In genomic region chr11:130653838-130654601, GRCh38 we compare ENCODE assay signal across 9 cellular contexts.
DNase-seq lines count a peak whose midpoint lies in the region; ATAC-seq and TF ChIP-seq lines count a peak whose summit lies in the region.
"Had no signal": no experiment of that assay in that cellular context is flagged by ENCODE, and none has a peak within 500 bp of the region (broad histone marks: within the 10 kb centered on the region; RNA-seq: fewer than 3 reads in every experiment).

No MANE protein-coding gene starts in this region.

- H3K27ac Mint-ChIP-seq in CD8-positive, alpha-beta T cell = no peak overlapping the region
- H3K27ac Mint-ChIP-seq: stimulated activated naive CD8-positive, alpha-beta T cell treated with anti-CD3 and anti-CD28 coated beads, Interleukin-15, Interleukin-2, amounts not matched to agents 100 ng/mL and 50 ng/mL, for 24 hours had no signal

- H3K4me1 Mint-ChIP-seq in CD8-positive, alpha-beta T cell (ENCODE audit: low read depth) = no peaks in the 10 kb centered on the region

- H3K4me1 ChIP-seq in BLaER1 treated with 17β-estradiol and CSF1 and Interleukin-3, amounts not matched to agents 10 nM and 100 nM = peaks cover 5 to 43% (median 28%) of the 10 kb centered on the region in 10 experiments
- H3K4me1 ChIP-seq in ascending aorta (peaks cover 14 to 37% of the 10 kb centered on the region in 2 donors), heart left ventricle (peaks cover 2 to 61% (median 30%) of the 10 kb centered on the region in 12 donors), ovary (ENCODE audit: insufficient read depth) (peaks cover 7% of the 10 kb centered on the region)
- H3K4me1 ChIP-seq in CD8-positive, alpha-beta T cell (ENCODE audit: insufficient read depth, low read length) = no peaks in the 10 kb centered on the region

- H3K9me3 Mint-ChIP-seq in CD8-positive, alpha-beta T cell = peaks cover 5% of the 10 kb centered on the region

- H3K27me3 Mint-ChIP-seq in CD8-positive, alpha-beta T cell (ENCODE audit: low read depth) = peaks cover 4% of the 10 kb centered on the region

- POLR2A ChIA-PET in CD8-positive, alpha-beta T cell (lab: Charles Lee) = no interaction called here

- CTCF ChIA-PET in CD8-positive, alpha-beta T cell (lab: Charles Lee) = no interaction called here

- whole genome bisulfite sequencing in heart left ventricle, 4 donors = 16 to 24% (median 23%) methylated on average over 5 of the region's 5 CpGs
- 4 to 15% (median 8%) methylated on average over 5 of the region's 5 CpGs for WGBS in ovary, 3 donors

- DNase-seq in ascending aorta (ENCODE audit: low spot score in 2 of 2) (peak in 1 of 2 donors; percentile 89), heart left ventricle (peak; percentile 82 to 94 (median 84)), ovary (peak in 4 of 5 donors; percentile 36 to 80 (median 44)), GM19238 (ENCODE audit: insufficient read length, low spot score) (no peak)
- no peak for DNase-seq in CD8-positive, alpha-beta T cell

- TF ChIP-seq POLR2A in heart left ventricle (IDR thresholded peaks at IDR 0.05) (no peak), ovary (IDR thresholded peaks at IDR 0.05) (no peak)

- H3K27me3 ChIP-seq in BLaER1 treated with 17β-estradiol and CSF1 and Interleukin-3, amounts not matched to agents 10 nM and 100 nM = no peaks in the 10 kb centered on the region
- H3K27me3 ChIP-seq in ascending aorta = no peaks in the 10 kb centered on the region
- no peaks in the 10 kb centered on the region for H3K27me3 ChIP-seq in heart left ventricle
- H3K27me3 ChIP-seq in ovary = no peaks in the 10 kb centered on the region
- H3K27me3 ChIP-seq in CD8-positive, alpha-beta T cell (ENCODE audit: insufficient read depth, low read length) = no peaks in the 10 kb centered on the region

- TF ChIP-seq CTCF in ascending aorta (IDR thresholded peaks at IDR 0.05) (no peak), heart left ventricle (IDR thresholded peaks at IDR 0.05) (no peak), ovary (IDR thresholded peaks at IDR 0.05) (no peak)
- no peak for TF ChIP-seq CTCF in CD8-positive, alpha-beta T cell (IDR thresholded peaks at IDR 0.05)

- intact Hi-C loops in ascending aorta (cut with DNase I) = loop anchor here (1.0 kb wide), 2 partner anchors 21 to 44 kb away; no protein-coding TSS in a partner anchor
- intact Hi-C loops in heart left ventricle (cut with DNase I) = loop anchor here in 6 of 10 donors (2.0 to 10.0 kb wide), 11 partner anchors 23 to 207 kb away; partner anchors contain the start of gene ADAMTS15 (in 1 of the 6)
- intact Hi-C loops in ovary (cut with DNase I) = no loop called here
- intact Hi-C loops in CD8-positive, alpha-beta T cell (cut with DNase I, micrococcal nuclease) = no loop called here

- no peaks in the 10 kb centered on the region for H3K36me3 ChIP-seq in BLaER1 treated with 17β-estradiol and CSF1 and Interleukin-3, amounts not matched to agents 10 nM and 100 nM
- H3K36me3 ChIP-seq in ascending aorta = no peaks in the 10 kb centered on the region
- H3K36me3 ChIP-seq in heart left ventricle = no peaks in the 10 kb centered on the region
- H3K36me3 ChIP-seq in ovary = no peaks in the 10 kb centered on the region
- no peaks in the 10 kb centered on the region for H3K36me3 ChIP-seq in CD8-positive, alpha-beta T cell (ENCODE audit: insufficient read depth, low read length)

- H3K36me3 Mint-ChIP-seq in CD8-positive, alpha-beta T cell = no peaks in the 10 kb centered on the region

- H3K4me3 ChIP-seq in BLaER1 treated with 17β-estradiol and CSF1 and Interleukin-3, amounts not matched to agents 10 nM and 100 nM = no peak overlapping the region
- no peak overlapping the region for H3K4me3 ChIP-seq in ascending aorta
- no peak overlapping the region for H3K4me3 ChIP-seq in heart left ventricle
- H3K4me3 ChIP-seq in ovary = no peak overlapping the region
- H3K4me3 ChIP-seq in CD8-positive, alpha-beta T cell (ENCODE audit: low read depth, low read length) = no peak overlapping the region

- peak overlapping the region; percentile 12 to 68 (median 49); a peak in 20 of 22 replicates for H3K4me2 ChIP-seq in BLaER1 treated with 17β-estradiol and CSF1 and Interleukin-3, amounts not matched to agents 10 nM and 100 nM

- peaks cover 16 to 32% (median 23%) of the 10 kb centered on the region in 11 experiments; a peak in 21 of 22 replicates for H3K9me3 ChIP-seq in BLaER1 treated with 17β-estradiol and CSF1 and Interleukin-3, amounts not matched to agents 10 nM and 100 nM (replicated peaks in 1 of 11)
- H3K9me3 ChIP-seq in ascending aorta (peaks cover 0 to 6% of the 10 kb centered on the region in 2 donors), heart left ventricle (peaks cover 0 to 16% (median 1%) of the 10 kb centered on the region in 12 donors), ovary (no peaks in the 10 kb centered on the region)
- H3K9me3 ChIP-seq in CD8-positive, alpha-beta T cell (ENCODE audit: low read length) = no peaks in the 10 kb centered on the region

- ATAC-seq in heart left ventricle (peak; percentile 98), HG02840 (IDR thresholded peaks at IDR 0.05; ENCODE audit: low FRiP score, unreplicated experiment) (no peak), GM19397 (IDR thresholded peaks at IDR 0.05; ENCODE audit: unreplicated experiment) (no peak)
- ATAC-seq in CD8-positive, alpha-beta T cell = no peak

- H3K27ac ChIP-seq in BLaER1 treated with 17β-estradiol and CSF1 and Interleukin-3, amounts not matched to agents 10 nM and 100 nM = no peak overlapping the region
- H3K27ac ChIP-seq in ascending aorta (peak overlapping the region; percentile 74 to 80), heart left ventricle (peak overlapping the region; percentile 44 to 87 (median 72)), ovary (no peak overlapping the region)
- H3K27ac ChIP-seq in CD8-positive, alpha-beta T cell (ENCODE audit: low read depth, low read length) = no peak overlapping the region

- H4K20me1 ChIP-seq in BLaER1 treated with 17β-estradiol and CSF1 and Interleukin-3, amounts not matched to agents 10 nM and 100 nM = no peaks in the 10 kb centered on the region

- H3K4me3 Mint-ChIP-seq in CD8-positive, alpha-beta T cell = no peak overlapping the region
- H3K4me3 Mint-ChIP-seq: stimulated activated naive CD8-positive, alpha-beta T cell treated with anti-CD3 and anti-CD28 coated beads, Interleukin-15, Interleukin-2, amounts not matched to agents 100 ng/mL and 50 ng/mL, for 24 hours had no signal

- TF ChIP-seq EP300 in ovary (IDR thresholded peaks at IDR 0.05) = no peak

- no peak overlapping the region for H3K9ac ChIP-seq in BLaER1 treated with 17β-estradiol and CSF1 and Interleukin-3, amounts not matched to agents 10 nM and 100 nM

Comparison
In these comparisons a context has a peak if more than half of its experiments do, and no peak if none do; other contexts are left out.
1. H3K27ac ChIP-seq: peak in ascending aorta (2 of 2) and heart left ventricle (12 of 12); none in BLaER1 treated with 17β-estradiol and CSF1 and Interleukin-3, amounts not matched to agents 10 nM and 100 nM (0 of 11), ovary (0 of 2) and CD8-positive, alpha-beta T cell (single experiment).
2. DNase-seq: peak in heart left ventricle (5 of 5) and ovary (4 of 5); none in CD8-positive, alpha-beta T cell (0 of 7) and GM19238 (single experiment).
3. ATAC-seq: peak in heart left ventricle (4 of 4); none in CD8-positive, alpha-beta T cell (single experiment), HG02840 (single experiment) and GM19397 (single experiment).
4. intact Hi-C loops: an anchor here in ascending aorta (1.0 kb wide) and heart left ventricle (2.0 to 10.0 kb wide); none called in ovary and CD8-positive, alpha-beta T cell.